ENCODE assay signal across 2 cellular contexts in genomic region chr1:7568053-7568452, GRCh38.
TF ChIP-seq lines count a peak whose summit lies in the region.

No MANE protein-coding gene starts in this region.

TF ChIP-seq in HEK293, 187 proteins besides CTCF, POLR2A, EP300 and RAD21 (continued from another document and continues in another):
- TF ChIP-seq BCL6B (tag by site-specific recombination; IDR thresholded peaks at IDR 0.05), result no peak
- no peak for TF ChIP-seq ZNF518A (tag by site-specific recombination; conservative IDR thresholded peaks at IDR 0.05; ENCODE audit: low read depth)
- TF ChIP-seq SETDB1 (IDR thresholded peaks at IDR 0.05; ENCODE audit: insufficient read length, low read length), result no peak
- no peak for TF ChIP-seq ZNF24 (tag by site-specific recombination; IDR thresholded peaks at IDR 0.05)
- TF ChIP-seq FEZF1 (tag by site-specific recombination; IDR thresholded peaks at IDR 0.05), result no peak
- TF ChIP-seq ZNF426 (tag by site-specific recombination; IDR thresholded peaks at IDR 0.05), result no peak
- no peak for TF ChIP-seq ZNF514 (tag by site-specific recombination; IDR thresholded peaks at IDR 0.05)
- no peak for TF ChIP-seq ZNF324 (tag by site-specific recombination; IDR thresholded peaks at IDR 0.05)
- TF ChIP-seq ZBTB10 (tag by site-specific recombination; IDR thresholded peaks at IDR 0.05), result no peak
- no peak for TF ChIP-seq ZNF350 (tag by site-specific recombination; IDR thresholded peaks at IDR 0.05)
- peak; percentile 24; the same call in 1 of the 2 replicates for TF ChIP-seq ATF2 (tag by site-specific recombination; IDR thresholded peaks at IDR 0.05; ENCODE audit: low read depth)
- TF ChIP-seq ZNF768 (tag by site-specific recombination; IDR thresholded peaks at IDR 0.05), result no peak
- no peak for TF ChIP-seq ZNF792 (tag by site-specific recombination; IDR thresholded peaks at IDR 0.05)
- 0 out of 2 replicates have a peak, but pooled peaks have one; percentile 42 for TF ChIP-seq ZNF658 (tag by site-specific recombination; IDR thresholded peaks at IDR 0.05)
- TF ChIP-seq ZNF112 (tag by site-specific recombination; IDR thresholded peaks at IDR 0.05), result no peak

TF ChIP-seq in IMR-90, 13 proteins besides CTCF, POLR2A, EP300 and RAD21 (continued from another document):
- no peak for TF ChIP-seq FOS (IDR thresholded peaks at IDR 0.05; ENCODE audit: low read depth, low read length)
- no peak for TF ChIP-seq BHLHE40 (IDR thresholded peaks at IDR 0.05; ENCODE audit: low read depth, low read length)
- no peak for TF ChIP-seq RCOR1 (IDR thresholded peaks at IDR 0.05; ENCODE audit: insufficient replicate concordance, low read length)
- TF ChIP-seq MAZ (IDR thresholded peaks at IDR 0.05; ENCODE audit: borderline replicate concordance, low read depth, low read length), result no peak
- TF ChIP-seq MXI1 (IDR thresholded peaks at IDR 0.05; ENCODE audit: borderline replicate concordance, low read depth, low read length), result no peak
- no peak for TF ChIP-seq ELK1 (IDR thresholded peaks at IDR 0.05; ENCODE audit: borderline replicate concordance, low read depth, low read length)
- no peak for TF ChIP-seq SMC3 (IDR thresholded peaks at IDR 0.05; ENCODE audit: low read depth, low read length)
TF ChIP-seq in IMR-90: peak in this region for 0.
